1 cellular context compared by ENCODE assay signal in the genomic region with DNA sequence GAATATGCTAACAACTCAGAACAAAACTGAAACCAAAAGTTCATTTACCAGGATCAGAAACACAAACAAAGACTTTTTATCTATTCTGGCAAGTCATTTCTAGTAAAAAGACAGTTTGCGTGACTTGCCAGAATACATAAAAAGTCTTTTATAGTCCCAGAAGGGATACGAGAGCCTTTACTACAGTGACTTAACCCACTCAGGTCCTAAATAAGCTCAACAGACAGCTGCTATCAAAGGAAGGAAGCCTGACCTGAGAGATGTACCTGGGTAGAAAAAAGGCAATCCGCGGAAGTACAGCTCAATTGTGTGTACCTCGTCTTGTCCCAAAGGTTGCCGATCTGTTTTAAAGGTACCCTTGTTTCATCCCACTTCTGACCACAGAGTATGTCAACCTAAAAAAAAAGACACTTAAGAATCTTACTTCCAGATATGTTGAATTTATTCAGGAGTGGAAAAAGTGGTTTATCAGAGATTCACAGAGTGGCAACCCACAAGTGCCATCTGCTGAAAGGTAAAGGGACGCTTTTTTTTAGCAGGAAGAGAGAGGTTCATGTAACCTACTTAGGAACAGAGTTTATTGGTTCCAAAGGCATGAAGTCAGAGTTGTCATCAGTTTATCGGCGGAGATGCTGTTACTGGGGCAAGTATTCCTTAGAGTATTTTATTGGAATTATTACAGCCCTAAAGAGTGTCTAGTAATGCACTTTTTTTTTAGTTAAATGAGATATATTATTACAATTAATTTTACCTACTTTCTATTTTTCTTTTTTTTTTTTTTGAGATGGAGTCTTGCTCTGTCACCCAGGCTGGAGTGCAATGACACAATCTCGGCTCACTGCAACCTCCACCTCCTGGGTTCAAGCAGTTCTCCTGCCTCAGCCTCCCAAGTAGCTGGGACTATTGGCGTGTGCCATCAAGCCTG.
TF ChIP-seq lines count a peak whose summit lies in the region.

No MANE protein-coding gene starts in this region.

TF ChIP-seq in GM12878, 131 proteins besides CTCF, POLR2A, EP300 and RAD21 (continued from another document and continues in another):
- TF ChIP-seq, protein P1, sequence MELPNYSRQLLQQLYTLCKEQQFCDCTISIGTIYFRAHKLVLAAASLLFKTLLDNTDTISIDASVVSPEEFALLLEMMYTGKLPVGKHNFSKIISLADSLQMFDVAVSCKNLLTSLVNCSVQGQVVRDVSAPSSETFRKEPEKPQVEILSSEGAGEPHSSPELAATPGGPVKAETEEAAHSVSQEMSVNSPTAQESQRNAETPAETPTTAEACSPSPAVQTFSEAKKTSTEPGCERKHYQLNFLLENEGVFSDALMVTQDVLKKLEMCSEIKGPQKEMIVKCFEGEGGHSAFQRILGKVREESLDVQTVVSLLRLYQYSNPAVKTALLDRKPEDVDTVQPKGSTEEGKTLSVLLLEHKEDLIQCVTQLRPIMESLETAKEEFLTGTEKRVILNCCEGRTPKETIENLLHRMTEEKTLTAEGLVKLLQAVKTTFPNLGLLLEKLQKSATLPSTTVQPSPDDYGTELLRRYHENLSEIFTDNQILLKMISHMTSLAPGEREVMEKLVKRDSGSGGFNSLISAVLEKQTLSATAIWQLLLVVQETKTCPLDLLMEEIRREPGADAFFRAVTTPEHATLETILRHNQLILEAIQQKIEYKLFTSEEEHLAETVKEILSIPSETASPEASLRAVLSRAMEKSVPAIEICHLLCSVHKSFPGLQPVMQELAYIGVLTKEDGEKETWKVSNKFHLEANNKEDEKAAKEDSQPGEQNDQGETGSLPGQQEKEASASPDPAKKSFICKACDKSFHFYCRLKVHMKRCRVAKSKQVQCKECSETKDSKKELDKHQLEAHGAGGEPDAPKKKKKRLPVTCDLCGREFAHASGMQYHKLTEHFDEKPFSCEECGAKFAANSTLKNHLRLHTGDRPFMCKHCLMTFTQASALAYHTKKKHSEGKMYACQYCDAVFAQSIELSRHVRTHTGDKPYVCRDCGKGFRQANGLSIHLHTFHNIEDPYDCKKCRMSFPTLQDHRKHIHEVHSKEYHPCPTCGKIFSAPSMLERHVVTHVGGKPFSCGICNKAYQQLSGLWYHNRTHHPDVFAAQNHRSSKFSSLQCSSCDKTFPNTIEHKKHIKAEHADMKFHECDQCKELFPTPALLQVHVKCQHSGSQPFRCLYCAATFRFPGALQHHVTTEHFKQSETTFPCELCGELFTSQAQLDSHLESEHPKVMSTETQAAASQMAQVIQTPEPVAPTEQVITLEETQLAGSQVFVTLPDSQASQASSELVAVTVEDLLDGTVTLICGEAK (IDR thresholded peaks at IDR 0.05; ENCODE audit: borderline replicate concordance), result no peak; the same call in 1 of the 2 replicates
- peak; percentile 86 for TF ChIP-seq JUND (IDR thresholded peaks at IDR 0.05; ENCODE audit: low read depth, low read length)
- TF ChIP-seq, protein P2, sequence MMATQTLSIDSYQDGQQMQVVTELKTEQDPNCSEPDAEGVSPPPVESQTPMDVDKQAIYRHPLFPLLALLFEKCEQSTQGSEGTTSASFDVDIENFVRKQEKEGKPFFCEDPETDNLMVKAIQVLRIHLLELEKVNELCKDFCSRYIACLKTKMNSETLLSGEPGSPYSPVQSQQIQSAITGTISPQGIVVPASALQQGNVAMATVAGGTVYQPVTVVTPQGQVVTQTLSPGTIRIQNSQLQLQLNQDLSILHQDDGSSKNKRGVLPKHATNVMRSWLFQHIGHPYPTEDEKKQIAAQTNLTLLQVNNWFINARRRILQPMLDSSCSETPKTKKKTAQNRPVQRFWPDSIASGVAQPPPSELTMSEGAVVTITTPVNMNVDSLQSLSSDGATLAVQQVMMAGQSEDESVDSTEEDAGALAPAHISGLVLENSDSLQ (IDR thresholded peaks at IDR 0.05), result peak; percentile 12; the same call in 1 of the 2 replicates
- no peak for TF ChIP-seq SUZ12 (IDR thresholded peaks at IDR 0.05; ENCODE audit: unreplicated experiment)
- TF ChIP-seq TCF3 (IDR thresholded peaks at IDR 0.05; ENCODE audit: borderline replicate concordance, insufficient read depth, low read depth, low read length), result no peak
- TF ChIP-seq HDAC6 (IDR thresholded peaks at IDR 0.05; ENCODE audit: unreplicated experiment), result no peak
- TF ChIP-seq, protein P3, sequence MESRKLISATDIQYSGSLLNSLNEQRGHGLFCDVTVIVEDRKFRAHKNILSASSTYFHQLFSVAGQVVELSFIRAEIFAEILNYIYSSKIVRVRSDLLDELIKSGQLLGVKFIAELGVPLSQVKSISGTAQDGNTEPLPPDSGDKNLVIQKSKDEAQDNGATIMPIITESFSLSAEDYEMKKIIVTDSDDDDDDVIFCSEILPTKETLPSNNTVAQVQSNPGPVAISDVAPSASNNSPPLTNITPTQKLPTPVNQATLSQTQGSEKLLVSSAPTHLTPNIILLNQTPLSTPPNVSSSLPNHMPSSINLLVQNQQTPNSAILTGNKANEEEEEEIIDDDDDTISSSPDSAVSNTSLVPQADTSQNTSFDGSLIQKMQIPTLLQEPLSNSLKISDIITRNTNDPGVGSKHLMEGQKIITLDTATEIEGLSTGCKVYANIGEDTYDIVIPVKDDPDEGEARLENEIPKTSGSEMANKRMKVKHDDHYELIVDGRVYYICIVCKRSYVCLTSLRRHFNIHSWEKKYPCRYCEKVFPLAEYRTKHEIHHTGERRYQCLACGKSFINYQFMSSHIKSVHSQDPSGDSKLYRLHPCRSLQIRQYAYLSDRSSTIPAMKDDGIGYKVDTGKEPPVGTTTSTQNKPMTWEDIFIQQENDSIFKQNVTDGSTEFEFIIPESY (IDR thresholded peaks at IDR 0.05), result no peak
- TF ChIP-seq FOXK2 (IDR thresholded peaks at IDR 0.05), result no peak
- peak; percentile 29; the same call in 1 of the 2 replicates for TF ChIP-seq IKZF1 (conservative IDR thresholded peaks at IDR 0.05)
- no peak for TF ChIP-seq ESRRA (IDR thresholded peaks at IDR 0.05; ENCODE audit: low read length)
- peak; percentile 70 for TF ChIP-seq MEF2B (IDR thresholded peaks at IDR 0.05; ENCODE audit: partially characterized antibody, poor library complexity, severe bottlenecking)
- TF ChIP-seq ETV6 (conservative IDR thresholded peaks at IDR 0.05 in 1 of 2, IDR thresholded peaks at IDR 0.05 in 1 of 2; ENCODE audit: borderline replicate concordance in 1 of 2, low read depth in 1 of 2), result peak in 1 of 2 experiments; percentile 73; a peak in 2 of 4 replicates
- TF ChIP-seq, protein P4, sequence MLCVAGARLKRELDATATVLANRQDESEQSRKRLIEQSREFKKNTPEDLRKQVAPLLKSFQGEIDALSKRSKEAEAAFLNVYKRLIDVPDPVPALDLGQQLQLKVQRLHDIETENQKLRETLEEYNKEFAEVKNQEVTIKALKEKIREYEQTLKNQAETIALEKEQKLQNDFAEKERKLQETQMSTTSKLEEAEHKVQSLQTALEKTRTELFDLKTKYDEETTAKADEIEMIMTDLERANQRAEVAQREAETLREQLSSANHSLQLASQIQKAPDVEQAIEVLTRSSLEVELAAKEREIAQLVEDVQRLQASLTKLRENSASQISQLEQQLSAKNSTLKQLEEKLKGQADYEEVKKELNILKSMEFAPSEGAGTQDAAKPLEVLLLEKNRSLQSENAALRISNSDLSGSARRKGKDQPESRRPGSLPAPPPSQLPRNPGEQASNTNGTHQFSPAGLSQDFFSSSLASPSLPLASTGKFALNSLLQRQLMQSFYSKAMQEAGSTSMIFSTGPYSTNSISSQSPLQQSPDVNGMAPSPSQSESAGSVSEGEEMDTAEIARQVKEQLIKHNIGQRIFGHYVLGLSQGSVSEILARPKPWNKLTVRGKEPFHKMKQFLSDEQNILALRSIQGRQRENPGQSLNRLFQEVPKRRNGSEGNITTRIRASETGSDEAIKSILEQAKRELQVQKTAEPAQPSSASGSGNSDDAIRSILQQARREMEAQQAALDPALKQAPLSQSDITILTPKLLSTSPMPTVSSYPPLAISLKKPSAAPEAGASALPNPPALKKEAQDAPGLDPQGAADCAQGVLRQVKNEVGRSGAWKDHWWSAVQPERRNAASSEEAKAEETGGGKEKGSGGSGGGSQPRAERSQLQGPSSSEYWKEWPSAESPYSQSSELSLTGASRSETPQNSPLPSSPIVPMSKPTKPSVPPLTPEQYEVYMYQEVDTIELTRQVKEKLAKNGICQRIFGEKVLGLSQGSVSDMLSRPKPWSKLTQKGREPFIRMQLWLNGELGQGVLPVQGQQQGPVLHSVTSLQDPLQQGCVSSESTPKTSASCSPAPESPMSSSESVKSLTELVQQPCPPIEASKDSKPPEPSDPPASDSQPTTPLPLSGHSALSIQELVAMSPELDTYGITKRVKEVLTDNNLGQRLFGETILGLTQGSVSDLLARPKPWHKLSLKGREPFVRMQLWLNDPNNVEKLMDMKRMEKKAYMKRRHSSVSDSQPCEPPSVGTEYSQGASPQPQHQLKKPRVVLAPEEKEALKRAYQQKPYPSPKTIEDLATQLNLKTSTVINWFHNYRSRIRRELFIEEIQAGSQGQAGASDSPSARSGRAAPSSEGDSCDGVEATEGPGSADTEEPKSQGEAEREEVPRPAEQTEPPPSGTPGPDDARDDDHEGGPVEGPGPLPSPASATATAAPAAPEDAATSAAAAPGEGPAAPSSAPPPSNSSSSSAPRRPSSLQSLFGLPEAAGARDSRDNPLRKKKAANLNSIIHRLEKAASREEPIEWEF (IDR thresholded peaks at IDR 0.05; ENCODE audit: insufficient replicate concordance, low read depth, low read length), result no peak
- peak; percentile 61 to 63; a peak in 2 of 4 replicates for TF ChIP-seq IKZF2 (IDR thresholded peaks at IDR 0.05)
- no peak for TF ChIP-seq POLR2AphosphoS2 (IDR thresholded peaks at IDR 0.05; ENCODE audit: low read depth, low read length)
- TF ChIP-seq, protein P5, sequence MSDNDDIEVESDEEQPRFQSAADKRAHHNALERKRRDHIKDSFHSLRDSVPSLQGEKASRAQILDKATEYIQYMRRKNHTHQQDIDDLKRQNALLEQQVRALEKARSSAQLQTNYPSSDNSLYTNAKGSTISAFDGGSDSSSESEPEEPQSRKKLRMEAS (IDR thresholded peaks at IDR 0.05; ENCODE audit: low read depth, low read length), result no peak
- TF ChIP-seq FOXM1 (IDR thresholded peaks at IDR 0.05; ENCODE audit: low read depth, low read length), result peak; percentile 82; the same call in 1 of the 2 replicates
- TF ChIP-seq, protein P6, sequence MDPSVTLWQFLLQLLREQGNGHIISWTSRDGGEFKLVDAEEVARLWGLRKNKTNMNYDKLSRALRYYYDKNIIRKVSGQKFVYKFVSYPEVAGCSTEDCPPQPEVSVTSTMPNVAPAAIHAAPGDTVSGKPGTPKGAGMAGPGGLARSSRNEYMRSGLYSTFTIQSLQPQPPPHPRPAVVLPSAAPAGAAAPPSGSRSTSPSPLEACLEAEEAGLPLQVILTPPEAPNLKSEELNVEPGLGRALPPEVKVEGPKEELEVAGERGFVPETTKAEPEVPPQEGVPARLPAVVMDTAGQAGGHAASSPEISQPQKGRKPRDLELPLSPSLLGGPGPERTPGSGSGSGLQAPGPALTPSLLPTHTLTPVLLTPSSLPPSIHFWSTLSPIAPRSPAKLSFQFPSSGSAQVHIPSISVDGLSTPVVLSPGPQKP (IDR thresholded peaks at IDR 0.05; ENCODE audit: low read depth, low read length), result no peak
- no peak for TF ChIP-seq CBFB (IDR thresholded peaks at IDR 0.05; ENCODE audit: low read depth)
- no peak for TF ChIP-seq SIX5 (IDR thresholded peaks at IDR 0.05; ENCODE audit: low read depth, low read length, severe bottlenecking)
- no peak for TF ChIP-seq MYB (IDR thresholded peaks at IDR 0.05; ENCODE audit: borderline replicate concordance, low read depth, low read length)
- TF ChIP-seq TCF7 (IDR thresholded peaks at IDR 0.05; ENCODE audit: borderline replicate concordance), result 0 out of 2 replicates have a peak, but pooled peaks have one; percentile 41
- no peak for TF ChIP-seq SMARCA5 (IDR thresholded peaks at IDR 0.05)
- TF ChIP-seq RUNX3 (IDR thresholded peaks at IDR 0.05; ENCODE audit: low read length), result peak; percentile 57
- TF ChIP-seq SRF (IDR thresholded peaks at IDR 0.05; ENCODE audit: low read depth in 2 of 2, low read length in 2 of 2), result no peak
- no peak for TF ChIP-seq TAF1 (IDR thresholded peaks at IDR 0.05; ENCODE audit: borderline replicate concordance, low read depth, low read length)
- TF ChIP-seq, protein P7, sequence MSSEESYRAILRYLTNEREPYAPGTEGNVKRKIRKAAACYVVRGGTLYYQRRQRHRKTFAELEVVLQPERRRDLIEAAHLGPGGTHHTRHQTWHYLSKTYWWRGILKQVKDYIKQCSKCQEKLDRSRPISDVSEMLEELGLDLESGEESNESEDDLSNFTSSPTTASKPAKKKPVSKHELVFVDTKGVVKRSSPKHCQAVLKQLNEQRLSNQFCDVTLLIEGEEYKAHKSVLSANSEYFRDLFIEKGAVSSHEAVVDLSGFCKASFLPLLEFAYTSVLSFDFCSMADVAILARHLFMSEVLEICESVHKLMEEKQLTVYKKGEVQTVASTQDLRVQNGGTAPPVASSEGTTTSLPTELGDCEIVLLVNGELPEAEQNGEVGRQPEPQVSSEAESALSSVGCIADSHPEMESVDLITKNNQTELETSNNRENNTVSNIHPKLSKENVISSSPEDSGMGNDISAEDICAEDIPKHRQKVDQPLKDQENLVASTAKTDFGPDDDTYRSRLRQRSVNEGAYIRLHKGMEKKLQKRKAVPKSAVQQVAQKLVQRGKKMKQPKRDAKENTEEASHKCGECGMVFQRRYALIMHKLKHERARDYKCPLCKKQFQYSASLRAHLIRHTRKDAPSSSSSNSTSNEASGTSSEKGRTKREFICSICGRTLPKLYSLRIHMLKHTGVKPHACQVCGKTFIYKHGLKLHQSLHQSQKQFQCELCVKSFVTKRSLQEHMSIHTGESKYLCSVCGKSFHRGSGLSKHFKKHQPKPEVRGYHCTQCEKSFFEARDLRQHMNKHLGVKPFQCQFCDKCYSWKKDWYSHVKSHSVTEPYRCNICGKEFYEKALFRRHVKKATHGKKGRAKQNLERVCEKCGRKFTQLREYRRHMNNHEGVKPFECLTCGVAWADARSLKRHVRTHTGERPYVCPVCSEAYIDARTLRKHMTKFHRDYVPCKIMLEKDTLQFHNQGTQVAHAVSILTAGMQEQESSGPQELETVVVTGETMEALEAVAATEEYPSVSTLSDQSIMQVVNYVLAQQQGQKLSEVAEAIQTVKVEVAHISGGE (CRISPR knock-in tag; IDR thresholded peaks at IDR 0.05), result no peak
- no peak for TF ChIP-seq KAT2A (conservative IDR thresholded peaks at IDR 0.05; ENCODE audit: control insufficient read depth, low read depth, low read length)
- TF ChIP-seq BRCA1 (IDR thresholded peaks at IDR 0.05; ENCODE audit: low read depth, low read length), result no peak
- TF ChIP-seq, protein P8, sequence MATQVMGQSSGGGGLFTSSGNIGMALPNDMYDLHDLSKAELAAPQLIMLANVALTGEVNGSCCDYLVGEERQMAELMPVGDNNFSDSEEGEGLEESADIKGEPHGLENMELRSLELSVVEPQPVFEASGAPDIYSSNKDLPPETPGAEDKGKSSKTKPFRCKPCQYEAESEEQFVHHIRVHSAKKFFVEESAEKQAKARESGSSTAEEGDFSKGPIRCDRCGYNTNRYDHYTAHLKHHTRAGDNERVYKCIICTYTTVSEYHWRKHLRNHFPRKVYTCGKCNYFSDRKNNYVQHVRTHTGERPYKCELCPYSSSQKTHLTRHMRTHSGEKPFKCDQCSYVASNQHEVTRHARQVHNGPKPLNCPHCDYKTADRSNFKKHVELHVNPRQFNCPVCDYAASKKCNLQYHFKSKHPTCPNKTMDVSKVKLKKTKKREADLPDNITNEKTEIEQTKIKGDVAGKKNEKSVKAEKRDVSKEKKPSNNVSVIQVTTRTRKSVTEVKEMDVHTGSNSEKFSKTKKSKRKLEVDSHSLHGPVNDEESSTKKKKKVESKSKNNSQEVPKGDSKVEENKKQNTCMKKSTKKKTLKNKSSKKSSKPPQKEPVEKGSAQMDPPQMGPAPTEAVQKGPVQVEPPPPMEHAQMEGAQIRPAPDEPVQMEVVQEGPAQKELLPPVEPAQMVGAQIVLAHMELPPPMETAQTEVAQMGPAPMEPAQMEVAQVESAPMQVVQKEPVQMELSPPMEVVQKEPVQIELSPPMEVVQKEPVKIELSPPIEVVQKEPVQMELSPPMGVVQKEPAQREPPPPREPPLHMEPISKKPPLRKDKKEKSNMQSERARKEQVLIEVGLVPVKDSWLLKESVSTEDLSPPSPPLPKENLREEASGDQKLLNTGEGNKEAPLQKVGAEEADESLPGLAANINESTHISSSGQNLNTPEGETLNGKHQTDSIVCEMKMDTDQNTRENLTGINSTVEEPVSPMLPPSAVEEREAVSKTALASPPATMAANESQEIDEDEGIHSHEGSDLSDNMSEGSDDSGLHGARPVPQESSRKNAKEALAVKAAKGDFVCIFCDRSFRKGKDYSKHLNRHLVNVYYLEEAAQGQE (IDR thresholded peaks at IDR 0.05; ENCODE audit: low read depth, low read length), result no peak
